9 cellular contexts compared by ENCODE assay signal in genomic region chr11:67023957-67024353, GRCh38. TPM values are rescaled to one million over a fixed set of nuclear protein-coding genes. Genes with fewer than 3 reads are reported as not detected.
A peak's percentile ranks its signal among the peaks of the same experiment; 100 is the strongest.
DNase-seq lines count a peak whose midpoint lies in the region; ATAC-seq and TF ChIP-seq lines count a peak whose summit lies in the region.
"Had no signal": no experiment of that assay in that cellular context is flagged by ENCODE, and none has a peak within 500 bp of the region (broad histone marks: within the 10 kb centered on the region; RNA-seq: fewer than 3 reads in every experiment).

No MANE protein-coding gene starts in this region.

- H3K27me3 ChIP-seq in brain microvascular endothelial cell (replicated peaks) (no peaks in the 10 kb centered on the region), mesenchymal stem cell (ENCODE audit: control insufficient read depth in 1 of 2, insufficient read depth in 1 of 2, low read length in 2 of 2) (peaks cover 0 to 36% of the 10 kb centered on the region in 2 experiments), upper lobe of left lung (peaks cover 0 to 20% (median 11%) of the 10 kb centered on the region in 4 donors)

- peaks cover under 1% of the 10 kb centered on the region for H3K9me3 Mint-ChIP-seq in activated naive CD8-positive, alpha-beta T cell (ENCODE audit: low read depth)
- peaks cover 1% of the 10 kb centered on the region for H3K9me3 Mint-ChIP-seq in activated naive CD8-positive, alpha-beta T cell treated with anti-CD3 and anti-CD28 coated beads, Interleukin-2, amount 50 U/mL, for 24 hours

- H3K27me3 Mint-ChIP-seq in activated naive CD8-positive, alpha-beta T cell: peaks cover 18% of the 10 kb centered on the region
- peaks cover 51% of the 10 kb centered on the region for H3K27me3 Mint-ChIP-seq in activated naive CD8-positive, alpha-beta T cell treated with anti-CD3 and anti-CD28 coated beads, Interleukin-2, amount 50 U/mL, for 24 hours

- no peak overlapping the region for H2BK15ac ChIP-seq in mesenchymal stem cell (ENCODE audit: low read depth, poor library complexity, severe bottlenecking)

- H3K4ac ChIP-seq in mesenchymal stem cell (ENCODE audit: low read depth in 1 of 2, low read length in 2 of 2): no peak overlapping the region

- TF ChIP-seq POLR2A in upper lobe of left lung (IDR thresholded peaks at IDR 0.05): no peak

- no peak for DNase-seq in activated naive CD8-positive, alpha-beta T cell treated with anti-CD3 and anti-CD28 coated beads, Interleukin-2, amount 50 U/mL, for 24 hours
- DNase-seq in brain microvascular endothelial cell: no peak
- DNase-seq in mesenchymal stem cell: no peak
- DNase-seq in upper lobe of left lung: no peak
- DNase-seq in NCI-H146 (lab: John Stamatoyannopoulos, UW): no peak
- DNase-seq in NCI-H82 (lab: John Stamatoyannopoulos, UW): no peak

- H3K18ac ChIP-seq in mesenchymal stem cell (ENCODE audit: low read depth in 1 of 2, low read length in 2 of 2): no peak overlapping the region

- H3K36me3 Mint-ChIP-seq in activated naive CD8-positive, alpha-beta T cell: no peaks in the 10 kb centered on the region
- no peaks in the 10 kb centered on the region for H3K36me3 Mint-ChIP-seq in activated naive CD8-positive, alpha-beta T cell treated with anti-CD3 and anti-CD28 coated beads, Interleukin-2, amount 50 U/mL, for 24 hours (ENCODE audit: low read depth)

- no peak for TF ChIP-seq EP300 in upper lobe of left lung (IDR thresholded peaks at IDR 0.05)

- H4K91ac ChIP-seq in mesenchymal stem cell (ENCODE audit: low read length): no peak overlapping the region

- H3K4me2 ChIP-seq in mesenchymal stem cell (ENCODE audit: low read length, poor library complexity, severe bottlenecking): peak overlapping the region; percentile 84

- H3K27ac ChIP-seq in brain microvascular endothelial cell (no peak overlapping the region), mesenchymal stem cell (ENCODE audit: low read length, poor library complexity, severe bottlenecking) (no peak overlapping the region), upper lobe of left lung (no peak overlapping the region)
- H3K27ac ChIP-seq: epithelial cell of prostate had no signal

- peak overlapping the region; percentile 86 for H3K4me3 Mint-ChIP-seq in activated naive CD8-positive, alpha-beta T cell
- H3K4me3 Mint-ChIP-seq in activated naive CD8-positive, alpha-beta T cell treated with anti-CD3 and anti-CD28 coated beads, Interleukin-2, amount 50 U/mL, for 24 hours: no peak overlapping the region

- no peak overlapping the region for H2BK12ac ChIP-seq in mesenchymal stem cell (ENCODE audit: low read length in 2 of 2)

- H3K79me1 ChIP-seq in mesenchymal stem cell (replicated peaks; ENCODE audit: low read length, poor library complexity, severe bottlenecking): no peaks in the 10 kb centered on the region

- H3K4me1 ChIP-seq in mesenchymal stem cell (ENCODE audit: control insufficient read depth, insufficient read depth, low read depth, low read length) (peaks cover 31% of the 10 kb centered on the region), upper lobe of left lung (peaks cover 12 to 19% (median 19%) of the 10 kb centered on the region in 4 donors)

- no peak overlapping the region for H3K27ac Mint-ChIP-seq in activated naive CD8-positive, alpha-beta T cell
- H3K27ac Mint-ChIP-seq in activated naive CD8-positive, alpha-beta T cell treated with anti-CD3 and anti-CD28 coated beads, Interleukin-2, amount 50 U/mL, for 24 hours: no peak overlapping the region

- no peak overlapping the region for H2BK120ac ChIP-seq in mesenchymal stem cell (ENCODE audit: low read depth, low read length)

- H3K36me3 ChIP-seq in brain microvascular endothelial cell (replicated peaks) (no peaks in the 10 kb centered on the region), mesenchymal stem cell (ENCODE audit: control insufficient read depth in 1 of 2, insufficient read depth in 2 of 2, low read depth in 1 of 2, low read length in 2 of 2) (no peaks in the 10 kb centered on the region), upper lobe of left lung (no peaks in the 10 kb centered on the region)

- no peak for TF ChIP-seq CTCF in brain microvascular endothelial cell (IDR thresholded peaks at IDR 0.05; ENCODE audit: low read depth, low read length, missing control alignments)
- no peak for TF ChIP-seq CTCF in upper lobe of left lung (IDR thresholded peaks at IDR 0.05)

- 61% methylated on average over 5 of the region's 6 CpGs for WGBS in mesenchymal stem cell
- WGBS in upper lobe of left lung, 2 donors: 26 to 35% methylated on average over 3 to 4 of the region's 6 CpGs

- ATAC-seq in activated naive CD8-positive, alpha-beta T cell treated with anti-CD3 and anti-CD28 coated beads, Interleukin-2, amount 50 U/mL, for 24 hours: no peak
- ATAC-seq in upper lobe of left lung (ENCODE audit: low FRiP score in 2 of 2): no peak
- no peak for ATAC-seq in GM21390 (IDR thresholded peaks at IDR 0.05; ENCODE audit: unreplicated experiment)

- H2AK5ac ChIP-seq in mesenchymal stem cell (ENCODE audit: low read length, severe bottlenecking): peak overlapping the region; percentile 10

- H3K23ac ChIP-seq in mesenchymal stem cell (ENCODE audit: low read length in 2 of 2): no peak overlapping the region

- H3K9me3 ChIP-seq in mesenchymal stem cell (ENCODE audit: control insufficient read depth, low read length) (no peaks in the 10 kb centered on the region), upper lobe of left lung (no peaks in the 10 kb centered on the region)

- H3K4me1 Mint-ChIP-seq in activated naive CD8-positive, alpha-beta T cell (ENCODE audit: low read depth): peaks cover 23% of the 10 kb centered on the region
- H3K4me1 Mint-ChIP-seq in activated naive CD8-positive, alpha-beta T cell treated with anti-CD3 and anti-CD28 coated beads, Interleukin-2, amount 50 U/mL, for 24 hours: peaks cover 33% of the 10 kb centered on the region

- no peak overlapping the region for H3K14ac ChIP-seq in mesenchymal stem cell (ENCODE audit: low read length in 2 of 2)

- no peak overlapping the region for H2AFZ ChIP-seq in mesenchymal stem cell (ENCODE audit: low read depth, low read length)

- H2BK5ac ChIP-seq in mesenchymal stem cell (ENCODE audit: low read depth, low read length, poor library complexity, severe bottlenecking): no peak overlapping the region

- in situ Hi-C loops in brain microvascular endothelial cell (cut with HindIII; ENCODE audit: low pct_ligation_motif_present, low sequenced_read_pairs): no loop called here

- H4K8ac ChIP-seq in mesenchymal stem cell (ENCODE audit: low read length): no peak overlapping the region

- H3K4me3 ChIP-seq in brain microvascular endothelial cell (ENCODE audit: low read depth, low read length) (peak overlapping the region; percentile 46), mesenchymal stem cell (ENCODE audit: insufficient read depth in 1 of 2, low read depth in 1 of 2, low read length in 2 of 2) (peak overlapping the region in 1 of 2 experiments; percentile 63), upper lobe of left lung (peak overlapping the region in 3 of 4 donors; percentile 38 to 43 (median 41))

- H3K9ac ChIP-seq in mesenchymal stem cell (ENCODE audit: low read length): no peak overlapping the region

RNA-seq across cellular contexts. Expression of gene SYT12, which starts 1.0 kb away (rescaled TPM):
- polyA plus RNA-seq in mesenchymal stem cell (2013, experiment 1 of 2): not detected
- polyA plus RNA-seq in mesenchymal stem cell (2013, experiment 2 of 2): not detected
- total RNA-seq in upper lobe of left lung: under 1 TPM in 3 of 6 donors, not detected in 3; 0.14 to 0.24 (median 0.15) TPM

RNA-seq across cellular contexts. Expression of gene RHOD, which starts 32.7 kb away (rescaled TPM):
- polyA plus RNA-seq in mesenchymal stem cell (2013, experiment 1 of 2): 2.8 TPM
- polyA plus RNA-seq in mesenchymal stem cell (2013, experiment 2 of 2): 2.7 TPM
- total RNA-seq in upper lobe of left lung: 10 to 100 TPM; 14.5 to 37.7 (median 18.1) TPM

RNA-seq across cellular contexts. Expression of gene C11orf86, which starts 48.9 kb away (rescaled TPM):
- not detected for polyA plus RNA-seq in mesenchymal stem cell (2013, experiment 1 of 2)
- polyA plus RNA-seq in mesenchymal stem cell (2013, experiment 2 of 2): not detected
- total RNA-seq in upper lobe of left lung: not detected
